ENCODE assay signal across 10 cellular contexts in the genomic region with DNA sequence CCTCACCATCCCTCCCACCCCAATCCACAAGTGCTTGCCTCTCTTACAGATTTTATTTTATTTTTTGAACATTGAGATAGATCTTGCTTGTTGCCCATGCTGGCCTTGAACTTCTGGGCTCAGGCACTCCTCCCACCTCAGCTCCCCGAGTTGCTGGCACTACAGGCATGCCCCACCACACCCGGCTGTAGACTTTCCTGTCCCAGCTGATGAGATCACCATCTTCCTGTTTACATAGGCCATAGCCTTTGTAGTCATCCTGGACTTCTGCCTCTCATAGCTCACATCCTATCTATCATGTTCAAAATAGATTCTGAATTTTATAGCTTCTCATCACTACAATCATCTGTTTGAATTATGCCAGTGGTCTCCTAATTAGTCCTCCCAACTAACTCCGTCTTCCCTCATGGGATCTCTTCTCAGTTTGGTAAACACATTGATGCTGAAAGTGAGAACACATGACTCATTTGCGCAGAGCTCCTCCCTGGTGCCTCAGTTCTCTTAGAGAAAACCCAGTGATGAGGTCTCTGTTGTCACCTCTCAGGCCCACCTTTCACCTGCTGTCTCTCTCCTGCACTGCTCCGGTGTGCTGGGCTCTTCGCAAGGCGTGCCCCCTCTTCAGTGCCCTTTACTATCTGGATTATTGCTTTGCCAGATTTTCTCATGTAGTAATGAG.
DNase-seq lines count a peak whose midpoint lies in the region; ATAC-seq, FAIRE-seq and TF ChIP-seq lines count a peak whose summit lies in the region.
"Had no signal": no experiment of that assay in that cellular context is flagged by ENCODE, and none has a peak within 500 bp of the region (broad histone marks: within the 10 kb centered on the region; RNA-seq: fewer than 3 reads in every experiment).

No MANE protein-coding gene starts in this region.

- DNase-seq in left ventricle myocardium superior, result no peak
- DNase-seq in Right ventricle myocardium superior, result no peak
- DNase-seq in SJSA1 (ENCODE audit: low read depth in 1 of 2, low spot score in 2 of 2), result peak; percentile 31 to 66
- DNase-seq in fibroblast of lung (ENCODE audit: low read depth in 2 of 2), result peak; percentile 53 to 63
- peak; percentile 39 for DNase-seq in urothelium cell line (ENCODE audit: low spot score)
- DNase-seq in NAMALWA (ENCODE audit: low spot score), result no peak
- DNase-seq in NCI-H2227 treated with DMSO at 0.1 percent for 48 hours (lab: John Stamatoyannopoulos, UW), result no peak
- DNase-seq: NCI-H2029 treated with DMSO at 0.1 percent for 48 hours had no signal

- H3K4me3 ChIP-seq in SJSA1 (no peak overlapping the region), fibroblast of lung (replicated peaks in 1 of 4; ENCODE audit: control extremely low read depth in 1 of 4, insufficient read depth in 1 of 4, low read depth in 3 of 4, low read length in 4 of 4) (no peak overlapping the region)
- H3K4me3 ChIP-seq: esophagus muscularis mucosa had no signal

- no peaks in the 10 kb centered on the region for H4K20me1 ChIP-seq in fibroblast of lung (ENCODE audit: control insufficient read depth, extremely low read depth, insufficient read depth, low read length)

- no peaks in the 10 kb centered on the region for H3K79me2 ChIP-seq in fibroblast of lung (ENCODE audit: control insufficient read depth, insufficient read depth, low read length)

- intact Hi-C loops in left ventricle myocardium superior (cut with micrococcal nuclease), result no loop called here
- intact Hi-C loops in Right ventricle myocardium superior (cut with DNase I), result no loop called here

- H3K27ac ChIP-seq in SJSA1 (no peak overlapping the region), fibroblast of lung (ENCODE audit: insufficient read depth, low read length) (no peak overlapping the region)
- H3K27ac ChIP-seq: esophagus muscularis mucosa had no signal

- no peak for FAIRE-seq in urothelium cell line (lab: Jason Lieb, UNC)

- H3K9me3 ChIP-seq in SJSA1 (replicated peaks) (no peaks in the 10 kb centered on the region), fibroblast of lung (ENCODE audit: control insufficient read depth, insufficient read depth, low read depth, low read length) (no peaks in the 10 kb centered on the region)
- H3K9me3 ChIP-seq: esophagus muscularis mucosa had no signal

- H3K4me1 ChIP-seq in SJSA1 (replicated peaks) (peaks cover 11% of the 10 kb centered on the region), fibroblast of lung (ENCODE audit: control insufficient read depth, extremely low read depth, insufficient read depth, low read length) (peaks cover 5% of the 10 kb centered on the region)

- TF ChIP-seq CTCF in fibroblast of lung (conservative IDR thresholded peaks at IDR 0.05 in 1 of 2, IDR thresholded peaks at IDR 0.05 in 1 of 2; ENCODE audit: low read depth in 1 of 2, low read length in 2 of 2), result no peak

- H3K27me3 ChIP-seq in SJSA1 (replicated peaks) (no peaks in the 10 kb centered on the region), fibroblast of lung (ENCODE audit: control insufficient read depth, insufficient read depth, low read length) (no peaks in the 10 kb centered on the region)
- H3K27me3 ChIP-seq: esophagus muscularis mucosa had no signal

- no peak overlapping the region for H2AFZ ChIP-seq in fibroblast of lung (ENCODE audit: low read length)

- no peak overlapping the region for H3K9ac ChIP-seq in fibroblast of lung (ENCODE audit: insufficient read depth, low read length)

- ATAC-seq in left ventricle myocardium superior (peak; percentile 32), Right ventricle myocardium superior (ENCODE audit: poor library complexity) (no peak), HG02763 (IDR thresholded peaks at IDR 0.05; ENCODE audit: unreplicated experiment) (no peak)

- H3K36me3 ChIP-seq in SJSA1, result no peaks in the 10 kb centered on the region
- no peaks in the 10 kb centered on the region for H3K36me3 ChIP-seq in fibroblast of lung (ENCODE audit: control insufficient read depth, insufficient read depth, low read length)
- H3K36me3 ChIP-seq: esophagus muscularis mucosa had no signal

- H3K4me2 ChIP-seq in fibroblast of lung (ENCODE audit: extremely low read depth, insufficient read depth, low read length), result no peak overlapping the region

Comparison
In these comparisons a context has a peak if more than half of its experiments do, and no peak if none do; other contexts are left out.
1. DNase-seq: peak in SJSA1 (2 of 2), fibroblast of lung (2 of 2) and urothelium cell line (single experiment); none in left ventricle myocardium superior (single experiment), Right ventricle myocardium superior (single experiment), NAMALWA (single experiment) and NCI-H2227 treated with DMSO at 0.1 percent for 48 hours (single experiment).